12 cellular contexts compared by ENCODE assay signal in genomic region chr5:174327896-174328295, GRCh38.
"Had no signal": no experiment of that assay in that cellular context is flagged by ENCODE, and none has a peak within 500 bp of the region (broad histone marks: within the 10 kb centered on the region; RNA-seq: fewer than 3 reads in every experiment).

No MANE protein-coding gene starts in this region.

- H3K36me3 Mint-ChIP-seq: natural killer cell treated with Interleukin-12 subunit alpha and Interleukin-12 subunit beta and Interleukin-15 and Interleukin-18, amount 100 ng/mL, for 72 hours had no signal

- H3K4me1 Mint-ChIP-seq: activated B cell treated with CpG ODN at 0.5 μM for 24 hours; activated CD4-positive, alpha-beta T cell treated with anti-CD3 and anti-CD28 coated beads for 36 hours had no signal

- H3K36me3 ChIP-seq: heart right ventricle, pancreas, stomach, suprapubic skin, tibial nerve had no signal

- H3K4me1 ChIP-seq: body of pancreas, heart right ventricle, pancreas, stomach, suprapubic skin, tibial nerve had no signal

- ATAC-seq: body of pancreas; natural killer cell treated with Interleukin-12 subunit alpha and Interleukin-12 subunit beta and Interleukin-15 and Interleukin-18, amount 100 ng/mL, for 72 hours had no signal

- H3K27ac Mint-ChIP-seq: activated B cell treated with CpG ODN at 0.5 μM for 24 hours; activated CD4-positive, alpha-beta T cell treated with anti-CD3 and anti-CD28 coated beads for 36 hours; dendritic cell treated with granulocyte-macrophage colony-stimulating factor and Interleukin-4, amounts not matched to agents 40 ng/mL and 50 ng/mL, for 4 days; natural killer cell treated with Interleukin-12 subunit alpha and Interleukin-12 subunit beta and Interleukin-15 and Interleukin-18, amount 100 ng/mL, for 72 hours had no signal

- H3K27me3 ChIP-seq: body of pancreas had no signal

- H3K4me3 ChIP-seq: body of pancreas, heart right ventricle, pancreas, stomach, suprapubic skin, tibial nerve had no signal

- H3K27ac ChIP-seq: body of pancreas, heart right ventricle, pancreas, stomach, suprapubic skin, tibial nerve had no signal

- DNase-seq: activated B cell treated with CpG ODN at 0.5 μM for 24 hours had no signal

- H3K4me3 Mint-ChIP-seq: activated B cell treated with CpG ODN at 0.5 μM for 24 hours; activated CD4-positive, alpha-beta T cell treated with anti-CD3 and anti-CD28 coated beads for 36 hours; dendritic cell treated with granulocyte-macrophage colony-stimulating factor and Interleukin-4, amounts not matched to agents 40 ng/mL and 50 ng/mL, for 4 days; natural killer cell treated with Interleukin-12 subunit alpha and Interleukin-12 subunit beta and Interleukin-15 and Interleukin-18, amount 100 ng/mL, for 72 hours had no signal

- H3K9me3 ChIP-seq: body of pancreas, heart right ventricle, pancreas, stomach, suprapubic skin, tibial nerve had no signal

- FAIRE-seq: endometrium, pancreas, urothelium cell line had no signal

- H3K9me3 Mint-ChIP-seq: activated B cell treated with CpG ODN at 0.5 μM for 24 hours; dendritic cell treated with granulocyte-macrophage colony-stimulating factor and Interleukin-4, amounts not matched to agents 40 ng/mL and 50 ng/mL, for 4 days; natural killer cell treated with Interleukin-12 subunit alpha and Interleukin-12 subunit beta and Interleukin-15 and Interleukin-18, amount 100 ng/mL, for 72 hours had no signal
